Comparison of ENCODE assay signal across 1 cellular context in genomic region chr1:1613509-1614082, GRCh38.
TF ChIP-seq lines count a peak whose summit lies in the region.

No MANE protein-coding gene starts in this region.

TF ChIP-seq in HCT116, 20 proteins besides CTCF, POLR2A, EP300 and RAD21:
- TF ChIP-seq, protein P1, sequence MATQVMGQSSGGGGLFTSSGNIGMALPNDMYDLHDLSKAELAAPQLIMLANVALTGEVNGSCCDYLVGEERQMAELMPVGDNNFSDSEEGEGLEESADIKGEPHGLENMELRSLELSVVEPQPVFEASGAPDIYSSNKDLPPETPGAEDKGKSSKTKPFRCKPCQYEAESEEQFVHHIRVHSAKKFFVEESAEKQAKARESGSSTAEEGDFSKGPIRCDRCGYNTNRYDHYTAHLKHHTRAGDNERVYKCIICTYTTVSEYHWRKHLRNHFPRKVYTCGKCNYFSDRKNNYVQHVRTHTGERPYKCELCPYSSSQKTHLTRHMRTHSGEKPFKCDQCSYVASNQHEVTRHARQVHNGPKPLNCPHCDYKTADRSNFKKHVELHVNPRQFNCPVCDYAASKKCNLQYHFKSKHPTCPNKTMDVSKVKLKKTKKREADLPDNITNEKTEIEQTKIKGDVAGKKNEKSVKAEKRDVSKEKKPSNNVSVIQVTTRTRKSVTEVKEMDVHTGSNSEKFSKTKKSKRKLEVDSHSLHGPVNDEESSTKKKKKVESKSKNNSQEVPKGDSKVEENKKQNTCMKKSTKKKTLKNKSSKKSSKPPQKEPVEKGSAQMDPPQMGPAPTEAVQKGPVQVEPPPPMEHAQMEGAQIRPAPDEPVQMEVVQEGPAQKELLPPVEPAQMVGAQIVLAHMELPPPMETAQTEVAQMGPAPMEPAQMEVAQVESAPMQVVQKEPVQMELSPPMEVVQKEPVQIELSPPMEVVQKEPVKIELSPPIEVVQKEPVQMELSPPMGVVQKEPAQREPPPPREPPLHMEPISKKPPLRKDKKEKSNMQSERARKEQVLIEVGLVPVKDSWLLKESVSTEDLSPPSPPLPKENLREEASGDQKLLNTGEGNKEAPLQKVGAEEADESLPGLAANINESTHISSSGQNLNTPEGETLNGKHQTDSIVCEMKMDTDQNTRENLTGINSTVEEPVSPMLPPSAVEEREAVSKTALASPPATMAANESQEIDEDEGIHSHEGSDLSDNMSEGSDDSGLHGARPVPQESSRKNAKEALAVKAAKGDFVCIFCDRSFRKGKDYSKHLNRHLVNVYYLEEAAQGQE (IDR thresholded peaks at IDR 0.05; ENCODE audit: low read depth) = no peak
- TF ChIP-seq ELF1 (IDR thresholded peaks at IDR 0.05; ENCODE audit: borderline replicate concordance, low read depth) (no peak), CBX3 (IDR thresholded peaks at IDR 0.05; ENCODE audit: low read depth) (no peak), ZNF274 (IDR thresholded peaks at IDR 0.05; ENCODE audit: low read depth, low read length) (no peak), SIN3A (IDR thresholded peaks at IDR 0.05; ENCODE audit: low read depth) (no peak), EZH2phosphoT487 (IDR thresholded peaks at IDR 0.05; ENCODE audit: borderline replicate concordance) (no peak), TCF7L2 (IDR thresholded peaks at IDR 0.05; ENCODE audit: borderline replicate concordance, extremely low read depth, insufficient read depth, insufficient read length) (no peak), EZH2 (IDR thresholded peaks at IDR 0.05) (no peak), CEBPB (IDR thresholded peaks at IDR 0.05; ENCODE audit: low read depth) (no peak), EGR1 (IDR thresholded peaks at IDR 0.05; ENCODE audit: low read depth) (no peak), FOSL1 (IDR thresholded peaks at IDR 0.05; ENCODE audit: low read depth) (no peak), YY1 (IDR thresholded peaks at IDR 0.05; ENCODE audit: extremely low read depth, insufficient replicate concordance, low read depth, low read length) (no peak)
